ENCODE assay signal across 8 cellular contexts in the genomic region with DNA sequence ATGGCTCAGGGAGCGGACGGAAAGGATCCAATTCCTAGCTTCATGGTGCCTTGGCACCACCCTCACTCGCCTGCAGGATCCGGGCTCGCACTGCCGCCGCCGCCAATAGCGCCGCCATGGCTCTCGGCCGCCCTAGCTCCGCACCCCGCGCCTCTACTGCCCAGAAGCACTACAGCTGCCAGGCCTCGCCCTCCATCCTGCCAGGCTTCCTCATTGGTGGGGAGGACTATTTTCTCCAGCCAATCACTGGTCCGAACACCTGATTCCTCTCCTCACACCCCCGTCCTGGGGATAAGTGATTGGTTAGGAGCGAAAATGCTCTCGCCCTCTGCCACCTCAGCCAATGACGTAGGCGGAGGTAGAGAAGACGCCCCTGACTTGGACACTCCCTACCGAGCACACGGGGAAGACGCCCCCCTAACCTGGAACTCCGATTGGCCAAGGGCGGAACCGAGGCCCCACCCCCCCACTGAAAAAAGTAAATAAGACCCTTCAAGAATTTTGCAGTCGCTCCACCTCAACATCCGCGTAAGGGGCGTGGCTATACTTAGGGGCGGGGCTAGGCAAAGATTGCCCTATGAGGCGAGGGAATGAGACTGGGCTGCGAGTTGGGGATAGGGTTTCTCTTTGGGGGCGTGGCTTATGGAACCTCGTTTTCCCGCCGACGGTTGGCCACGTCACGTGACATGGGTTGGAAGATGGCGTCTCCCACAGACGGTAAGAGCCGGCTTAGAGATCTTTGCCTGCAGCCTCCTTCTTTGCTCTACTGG. TPM values are rescaled to one million over a fixed set of nuclear protein-coding genes. Genes with fewer than 3 reads are reported as not detected.
DNase-seq lines count a peak whose midpoint lies in the region; ATAC-seq, FAIRE-seq and TF ChIP-seq lines count a peak whose summit lies in the region.

A gene (minus strand): TSS at position 177 of the 770 bp plus-strand sequence. CDS start 59 bp downstream, at position 118.
A gene with protein sequence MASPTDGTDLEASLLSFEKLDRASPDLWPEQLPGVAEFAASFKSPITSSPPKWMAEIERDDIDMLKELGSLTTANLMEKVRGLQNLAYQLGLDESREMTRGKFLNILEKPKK (plus strand): TSS at position 680 of the 770 bp plus-strand sequence. CDS start 19 bp downstream, at position 699.

- peaks cover 7% of the 10 kb centered on the region; the same call in 1 of the 2 replicates for H3K36me3 ChIP-seq in Karpas-422 (ENCODE audit: insufficient read depth, low read length)
- H3K36me3 ChIP-seq in esophagus muscularis mucosa, result peaks cover 0 to 5% (median 0%) of the 10 kb centered on the region in 4 donors
- H3K36me3 ChIP-seq in muscle layer of duodenum (ENCODE audit: control insufficient read depth in 1 of 2, insufficient read depth in 2 of 2, low read length in 2 of 2), result no peaks in the 10 kb centered on the region

- H3K9me2 ChIP-seq in Karpas-422 (replicated peaks; ENCODE audit: insufficient read depth, low read length), result no peaks in the 10 kb centered on the region

- TF ChIP-seq EP300 in esophagus muscularis mucosa (IDR thresholded peaks at IDR 0.05), result peak; percentile 27

- H3K4me1 ChIP-seq in Karpas-422 (ENCODE audit: low read length) (peaks cover 24% of the 10 kb centered on the region), esophagus muscularis mucosa (peaks cover 19 to 37% (median 35%) of the 10 kb centered on the region in 4 donors), muscle layer of duodenum (ENCODE audit: control insufficient read depth in 1 of 2, insufficient read depth in 2 of 2, low read length in 2 of 2) (peaks cover 6 to 25% of the 10 kb centered on the region in 2 donors)

- FAIRE-seq in RCC 7860 (lab: Jason Lieb, UNC), result peak; percentile 90

- peak; percentile 100 for DNase-seq in Daoy (ENCODE audit: low read depth)
- DNase-seq in Karpas-422, result peak; percentile 100
- peak; percentile 97 for DNase-seq in RCC 7860 (ENCODE audit: low spot score)
- peak; percentile 100 for DNase-seq in activated T-cell treated with anti-CD3 and anti-CD28 coated beads, Interleukin-2, amount 50 U/mL, for 72 hours
- DNase-seq in esophagus muscularis mucosa (ENCODE audit: extremely low spot score), result peak; percentile 100
- peak; percentile 98 to 100 for DNase-seq in stimulated activated CD8-positive, alpha-beta memory T cell treated with anti-CD3 and anti-CD28 coated beads, Interleukin-7, amount 100 ng/mL, for 4 hours (ENCODE audit: low read depth in 2 of 2)

- H3K4me3 ChIP-seq in Karpas-422 (ENCODE audit: low read length) (peak within 1 kb of the TSS; percentile 81), esophagus muscularis mucosa (peak within 1 kb of the TSS; percentile 73 to 89 (median 82)), muscle layer of duodenum (ENCODE audit: low read depth in 1 of 2, low read length in 2 of 2) (peak within 1 kb of the TSS; percentile 90 to 97)

- H2AFZ ChIP-seq in Karpas-422 (ENCODE audit: low read length), result peak within 1 kb of the TSS; percentile 80

- ATAC-seq in GM21825 (IDR thresholded peaks at IDR 0.05; ENCODE audit: unreplicated experiment), result peak; percentile 87
- ATAC-seq in activated T-cell treated with anti-CD3 and anti-CD28 coated beads, Interleukin-2, amount 50 U/mL, for 72 hours (replicated peaks in 1 of 2), result peak; percentile 90

- peak in 1 of 3 experiments; percentile 6 for TF ChIP-seq CTCF in esophagus muscularis mucosa (IDR thresholded peaks at IDR 0.05)

- peaks cover 42% of the 10 kb centered on the region for H3K4me1 Mint-ChIP-seq in activated T-cell treated with anti-CD3 and anti-CD28 coated beads, Interleukin-2, amount 50 U/mL, for 72 hours (ENCODE audit: low read depth)

- peaks cover 0 to 1% of the 10 kb centered on the region in 2 donors for H3K9me3 Mint-ChIP-seq in activated T-cell treated with anti-CD3 and anti-CD28 coated beads, Interleukin-2, amount 50 U/mL, for 72 hours

- TF ChIP-seq POLR2A in esophagus muscularis mucosa (IDR thresholded peaks at IDR 0.05; ENCODE audit: low read depth), result peak; percentile 83

- H3K27me3 ChIP-seq in Karpas-422 (ENCODE audit: low read length) (no peaks in the 10 kb centered on the region), esophagus muscularis mucosa (no peaks in the 10 kb centered on the region), muscle layer of duodenum (ENCODE audit: low read depth, low read length) (no peaks in the 10 kb centered on the region)

- no peaks in the 10 kb centered on the region for H4K20me1 ChIP-seq in Karpas-422 (ENCODE audit: insufficient read depth, low read depth, low read length)

- peak within 1 kb of the TSS; percentile 81 for H3K9ac ChIP-seq in Karpas-422 (ENCODE audit: low read length)

- H3K27ac Mint-ChIP-seq in activated T-cell treated with anti-CD3 and anti-CD28 coated beads, Interleukin-2, amount 50 U/mL, for 72 hours, result peak within 1 kb of the TSS; percentile 100

- H3K9me3 ChIP-seq in Karpas-422 (ENCODE audit: low read length) (no peaks in the 10 kb centered on the region), esophagus muscularis mucosa (no peaks in the 10 kb centered on the region), muscle layer of duodenum (ENCODE audit: control insufficient read depth in 1 of 2, low read length in 2 of 2) (no peaks in the 10 kb centered on the region)

- intact Hi-C loops in esophagus muscularis mucosa (cut with DNase I), result no loop called here

- WGBS in esophagus muscularis mucosa, result under 1% methylated on average over 28 of the region's 46 CpGs

- H3K4me3 Mint-ChIP-seq in activated T-cell treated with anti-CD3 and anti-CD28 coated beads, Interleukin-2, amount 50 U/mL, for 72 hours, result peak within 1 kb of the TSS; percentile 87 to 100

- peaks cover 55% of the 10 kb centered on the region for H3K79me2 ChIP-seq in Karpas-422 (ENCODE audit: low read length)

- no peaks in the 10 kb centered on the region for H3K27me3 Mint-ChIP-seq in activated T-cell treated with anti-CD3 and anti-CD28 coated beads, Interleukin-2, amount 50 U/mL, for 72 hours (ENCODE audit: low read depth)

- H3K4me2 ChIP-seq in Karpas-422 (ENCODE audit: low read depth, low read length, poor library complexity, severe bottlenecking), result peak within 1 kb of the TSS; percentile 94

- H3K27ac ChIP-seq in Karpas-422 (ENCODE audit: low read length) (peak within 1 kb of the TSS; percentile 10; the same call in 1 of the 2 replicates), esophagus muscularis mucosa (replicated peaks in 1 of 4) (peak within 1 kb of the TSS; percentile 90 to 96 (median 92)), muscle layer of duodenum (ENCODE audit: low read length) (peak within 1 kb of the TSS; percentile 73)

- H3K36me3 Mint-ChIP-seq in activated T-cell treated with anti-CD3 and anti-CD28 coated beads, Interleukin-2, amount 50 U/mL, for 72 hours (ENCODE audit: insufficient read depth in 2 of 2), result peaks cover 0 to 7% of the 10 kb centered on the region in 2 donors

RNA-seq across cellular contexts. Expression of the first gene that starts in this region (rescaled TPM):
- total RNA-seq in Daoy (2014; rRNA removed; shearing (Covaris generic)), result 6.1 and 10.6 TPM in 2 replicates
- 24.2 and 43.0 TPM in 2 replicates for total RNA-seq in Karpas-422 (2014; rRNA removed; shearing (Covaris generic); ENCODE audit: low replicate concordance)
- 10 to 100 TPM; 31.5 to 46.8 TPM for total RNA-seq in activated T-cell treated with anti-CD3 and anti-CD28 coated beads, Interleukin-2, amount 50 U/mL, for 72 hours
- 10 to 100 TPM; 39.6 to 81.8 (median 62.1) TPM for total RNA-seq in esophagus muscularis mucosa

RNA-seq across cellular contexts. Expression of the second gene that starts in this region (rescaled TPM):
- total RNA-seq in Daoy (2014; rRNA removed; shearing (Covaris generic)), result 17.5 and 19.7 TPM in 2 replicates
- total RNA-seq in Karpas-422 (2014; rRNA removed; shearing (Covaris generic); ENCODE audit: low replicate concordance), result 17.1 and 34.0 TPM in 2 replicates
- 10 to 100 TPM; 15.7 to 18.4 TPM for total RNA-seq in activated T-cell treated with anti-CD3 and anti-CD28 coated beads, Interleukin-2, amount 50 U/mL, for 72 hours
- total RNA-seq in esophagus muscularis mucosa, result 10 to 100 TPM in 3 of 4 donors, 1 to 10 TPM in 1; 8.4 to 13.5 (median 11.7) TPM

Comparison
In these comparisons a context has a peak if more than half of its experiments do, and no peak if none do; other contexts are left out.
1. Peak in every context shown above with its lines: DNase-seq, ATAC-seq, H3K4me3 ChIP-seq and H3K27ac ChIP-seq.
2. H3K27ac ChIP-seq: peak in every context shown above with its lines; median percentile 92 in esophagus muscularis mucosa; 73 in muscle layer of duodenum; 10 in Karpas-422.